25 cellular contexts compared by ENCODE assay signal in the genomic region with DNA sequence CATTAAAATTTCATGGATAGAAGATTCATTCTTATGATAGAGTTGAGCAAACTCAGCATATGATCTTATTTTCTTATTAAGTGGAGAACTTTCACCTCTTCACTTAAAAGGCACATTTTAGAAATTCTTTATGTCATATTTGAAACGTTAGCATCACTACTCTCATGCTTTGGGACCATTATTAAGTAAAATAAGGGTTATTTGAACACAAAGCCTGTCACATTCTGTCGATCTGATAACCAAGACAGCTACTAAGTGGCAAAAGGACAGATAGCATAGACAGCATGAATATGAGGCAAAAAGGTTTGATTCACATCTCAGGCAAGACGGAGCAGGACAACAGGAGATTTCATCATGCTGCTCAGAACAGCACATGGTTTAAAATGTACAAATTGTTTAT.
A peak's percentile ranks its signal among the peaks of the same experiment; 100 is the strongest.
DNase-seq lines count a peak whose midpoint lies in the region; ATAC-seq and TF ChIP-seq lines count a peak whose summit lies in the region.
"Had no signal": no experiment of that assay in that cellular context is flagged by ENCODE, and none has a peak within 500 bp of the region (broad histone marks: within the 10 kb centered on the region; RNA-seq: fewer than 3 reads in every experiment).

No MANE protein-coding gene starts in this region.

- H3K9me3 Mint-ChIP-seq in activated CD8-positive, alpha-beta T cell treated with anti-CD3 and anti-CD28 coated beads, Interleukin-2, amount 10 ng/mL, durations not matched to agents 7 days and 5 days (ENCODE audit: insufficient read depth), result no peaks in the 10 kb centered on the region

- H3K4me1 Mint-ChIP-seq in activated CD8-positive, alpha-beta T cell treated with anti-CD3 and anti-CD28 coated beads, Interleukin-2, amount 10 ng/mL, durations not matched to agents 7 days and 5 days (ENCODE audit: low read depth), result no peaks in the 10 kb centered on the region
- H3K4me1 Mint-ChIP-seq: CD14-positive monocyte; CD4-positive, alpha-beta memory T cell; CD4-positive, CD25-positive, alpha-beta regulatory T cell; CD8-positive, alpha-beta memory T cell had no signal

- H3K9me3 ChIP-seq in Karpas-422 (ENCODE audit: low read length) (no peaks in the 10 kb centered on the region), OCI-LY1 (ENCODE audit: low read length) (no peaks in the 10 kb centered on the region), SU-DHL-6 (ENCODE audit: insufficient read depth, low read length) (no peaks in the 10 kb centered on the region)
- H3K9me3 ChIP-seq: BE2C, BLaER1 had no signal

- DNase-seq in Karpas-422, result no peak
- DNase-seq in activated CD8-positive, alpha-beta T cell treated with anti-CD3 and anti-CD28 coated beads, Interleukin-2, amount 10 ng/mL, durations not matched to agents 7 days and 5 days, result no peak
- DNase-seq: 8988T; ACHN; BE2C; C1 segment of cervical spinal cord; CD4-positive, alpha-beta memory T cell; CD4-positive, CD25-positive, alpha-beta regulatory T cell; CD8-positive, alpha-beta memory T cell; COR-L47; DMS 273 treated with DMSO at 0.1 percent for 48 hours; DMS153; DMS53; DMS79; DND-41; EL; GDM1 had no signal

- peaks cover 70% of the 10 kb centered on the region for H3K4me1 ChIP-seq in Karpas-422 (ENCODE audit: low read length)
- H3K4me1 ChIP-seq in OCI-LY1 (ENCODE audit: insufficient read depth, low read length, severe bottlenecking), result peaks cover 55% of the 10 kb centered on the region
- H3K4me1 ChIP-seq: BE2C had no signal

- H3K9me2 ChIP-seq in Karpas-422 (replicated peaks; ENCODE audit: insufficient read depth, low read length) (no peaks in the 10 kb centered on the region), OCI-LY1 (ENCODE audit: low read depth, low read length) (no peaks in the 10 kb centered on the region), SU-DHL-6 (replicated peaks; ENCODE audit: insufficient read depth, low read length) (no peaks in the 10 kb centered on the region)

- H3K79me2 ChIP-seq in Karpas-422 (ENCODE audit: low read length) (no peaks in the 10 kb centered on the region), OCI-LY1 (ENCODE audit: insufficient read depth, low read length) (no peaks in the 10 kb centered on the region), SU-DHL-6 (ENCODE audit: insufficient read depth, low read length) (no peaks in the 10 kb centered on the region)

- no peaks in the 10 kb centered on the region for H3K27me3 Mint-ChIP-seq in activated CD8-positive, alpha-beta T cell treated with anti-CD3 and anti-CD28 coated beads, Interleukin-2, amount 10 ng/mL, durations not matched to agents 7 days and 5 days (ENCODE audit: low read depth)
- H3K27me3 Mint-ChIP-seq: CD4-positive, alpha-beta memory T cell; CD4-positive, CD25-positive, alpha-beta regulatory T cell; CD8-positive, alpha-beta memory T cell had no signal

- H3K27ac Mint-ChIP-seq in activated CD8-positive, alpha-beta T cell treated with anti-CD3 and anti-CD28 coated beads, Interleukin-2, amount 10 ng/mL, durations not matched to agents 7 days and 5 days, result no peak overlapping the region
- H3K27ac Mint-ChIP-seq: CD14-positive monocyte; CD4-positive, alpha-beta memory T cell; CD4-positive, CD25-positive, alpha-beta regulatory T cell; CD8-positive, alpha-beta memory T cell had no signal

- no peaks in the 10 kb centered on the region for H4K20me1 ChIP-seq in Karpas-422 (ENCODE audit: insufficient read depth, low read depth, low read length)
- H4K20me1 ChIP-seq in OCI-LY1 (ENCODE audit: insufficient read depth, low read length), result no peaks in the 10 kb centered on the region
- no peaks in the 10 kb centered on the region for H4K20me1 ChIP-seq in SU-DHL-6 (ENCODE audit: low read depth, low read length)
- H4K20me1 ChIP-seq: BLaER1 had no signal

- CTCF ChIA-PET in activated CD8-positive, alpha-beta T cell treated with anti-CD3 and anti-CD28 coated beads, Interleukin-2, amount 10 ng/mL, durations not matched to agents 7 days and 5 days (lab: Charles Lee), result no interaction called here

- no peak overlapping the region for H2AFZ ChIP-seq in Karpas-422 (ENCODE audit: low read length)
- peak overlapping the region; percentile 84 for H2AFZ ChIP-seq in OCI-LY1 (ENCODE audit: low read length)
- H2AFZ ChIP-seq in SU-DHL-6 (ENCODE audit: low read depth, low read length, severe bottlenecking), result peak overlapping the region; percentile 7

- H3K9ac ChIP-seq in Karpas-422 (ENCODE audit: low read length), result no peak overlapping the region
- peak overlapping the region; percentile 62 for H3K9ac ChIP-seq in OCI-LY1 (ENCODE audit: low read length)
- no peak overlapping the region for H3K9ac ChIP-seq in SU-DHL-6 (ENCODE audit: low read length)
- H3K9ac ChIP-seq: BLaER1 had no signal

- TF ChIP-seq CTCF in OCI-LY1 (IDR thresholded peaks at IDR 0.05; ENCODE audit: low read length) (no peak), SU-DHL-6 (IDR thresholded peaks at IDR 0.05; ENCODE audit: insufficient read depth, low read length, poor library complexity, severe bottlenecking) (no peak)

- H3F3A ChIP-seq in OCI-LY1 (ENCODE audit: insufficient read depth, low read length), result no peaks in the 10 kb centered on the region
- peaks cover 39% of the 10 kb centered on the region for H3F3A ChIP-seq in SU-DHL-6 (ENCODE audit: insufficient read depth)

- H3K36me3 Mint-ChIP-seq in activated CD8-positive, alpha-beta T cell treated with anti-CD3 and anti-CD28 coated beads, Interleukin-2, amount 10 ng/mL, durations not matched to agents 7 days and 5 days (ENCODE audit: low read depth), result no peaks in the 10 kb centered on the region
- H3K36me3 Mint-ChIP-seq: CD14-positive monocyte; CD4-positive, alpha-beta memory T cell; CD4-positive, CD25-positive, alpha-beta regulatory T cell; CD8-positive, alpha-beta memory T cell had no signal

- H3K36me3 ChIP-seq in Karpas-422 (ENCODE audit: insufficient read depth, low read length), result 0 out of 2 replicates have a peak, but pooled peaks cover 3% of the 10 kb centered on the region
- H3K36me3 ChIP-seq in OCI-LY1 (ENCODE audit: insufficient read depth, low read length), result no peaks in the 10 kb centered on the region
- no peaks in the 10 kb centered on the region for H3K36me3 ChIP-seq in SU-DHL-6 (ENCODE audit: low read length)
- H3K36me3 ChIP-seq: BE2C, BLaER1 had no signal

- H3K4me3 Mint-ChIP-seq in activated CD8-positive, alpha-beta T cell treated with anti-CD3 and anti-CD28 coated beads, Interleukin-2, amount 10 ng/mL, durations not matched to agents 7 days and 5 days, result no peak overlapping the region
- H3K4me3 Mint-ChIP-seq: CD14-positive monocyte; CD4-positive, alpha-beta memory T cell; CD4-positive, CD25-positive, alpha-beta regulatory T cell; CD8-positive, alpha-beta memory T cell had no signal

- H3K27ac ChIP-seq in Karpas-422 (ENCODE audit: low read length), result peak overlapping the region; percentile 97
- H3K27ac ChIP-seq in OCI-LY1 (ENCODE audit: low read depth, low read length, poor library complexity, severe bottlenecking), result peak overlapping the region; percentile 98
- H3K27ac ChIP-seq in SU-DHL-6 (ENCODE audit: low read depth, low read length), result peak overlapping the region; percentile 98
- H3K27ac ChIP-seq: BLaER1 had no signal

- POLR2A ChIA-PET in activated CD8-positive, alpha-beta T cell treated with anti-CD3 and anti-CD28 coated beads, Interleukin-2, amount 10 ng/mL, durations not matched to agents 7 days and 5 days (lab: Charles Lee), result no interaction called here

- ATAC-seq in activated CD8-positive, alpha-beta T cell treated with anti-CD3 and anti-CD28 coated beads, Interleukin-2, amount 10 ng/mL, durations not matched to agents 7 days and 5 days, result no peak
- ATAC-seq in GM21576 (IDR thresholded peaks at IDR 0.05; ENCODE audit: unreplicated experiment), result no peak
- ATAC-seq in HG03439 (IDR thresholded peaks at IDR 0.05; ENCODE audit: unreplicated experiment), result no peak
- ATAC-seq in GM18909 (IDR thresholded peaks at IDR 0.05; ENCODE audit: poor library complexity, unreplicated experiment), result no peak
- ATAC-seq: GM12878 had no signal

- H3K27me3 ChIP-seq in Karpas-422 (ENCODE audit: low read length) (no peaks in the 10 kb centered on the region), OCI-LY1 (ENCODE audit: insufficient read depth, low read length) (no peaks in the 10 kb centered on the region), SU-DHL-6 (ENCODE audit: low read length) (no peaks in the 10 kb centered on the region)
- H3K27me3 ChIP-seq: BE2C, BLaER1 had no signal

- H3K4me3 ChIP-seq in Karpas-422 (ENCODE audit: low read length) (no peak overlapping the region), OCI-LY1 (ENCODE audit: low read depth, low read length, poor library complexity, severe bottlenecking) (no peak overlapping the region), SU-DHL-6 (ENCODE audit: insufficient read depth, low read length, poor library complexity, severe bottlenecking) (no peak overlapping the region)
- H3K4me3 ChIP-seq: BLaER1, GM12878 had no signal

- no peak overlapping the region for H3K4me2 ChIP-seq in Karpas-422 (ENCODE audit: low read depth, low read length, poor library complexity, severe bottlenecking)
- peak overlapping the region; percentile 32; the same call in 1 of the 2 replicates for H3K4me2 ChIP-seq in OCI-LY1 (ENCODE audit: low read length)
- H3K4me2 ChIP-seq in SU-DHL-6 (ENCODE audit: low read depth, low read length, poor library complexity, severe bottlenecking), result peak overlapping the region; percentile 85
- H3K4me2 ChIP-seq: BLaER1 had no signal
